In genomic region chr6:37525460-37526357, GRCh38 we compare ENCODE assay signal across 11 cellular contexts. TPM values are rescaled to one million over a fixed set of nuclear protein-coding genes. Genes with fewer than 3 reads are reported as not detected.
A peak's percentile ranks its signal among the peaks of the same experiment; 100 is the strongest.
DNase-seq lines count a peak whose midpoint lies in the region; ATAC-seq and TF ChIP-seq lines count a peak whose summit lies in the region.
"Had no signal": no experiment of that assay in that cellular context is flagged by ENCODE, and none has a peak within 500 bp of the region (broad histone marks: within the 10 kb centered on the region; RNA-seq: fewer than 3 reads in every experiment).

No MANE protein-coding gene starts in this region.

- ATAC-seq in HG03175 (IDR thresholded peaks at IDR 0.05; ENCODE audit: unreplicated experiment): no peak
- ATAC-seq: heart left ventricle had no signal

- no peaks in the 10 kb centered on the region for H3K36me3 ChIP-seq in mesendoderm (ENCODE audit: control insufficient read depth, insufficient read depth, low read length)
- H3K36me3 ChIP-seq: heart left ventricle had no signal

- H3K9me3 Mint-ChIP-seq in brain: peaks cover 0 to 10% (median 0%) of the 10 kb centered on the region in 5 experiments

- no peak overlapping the region for H2BK120ac ChIP-seq in mesendoderm (ENCODE audit: low read depth, low read length)

- H3K4me1 Mint-ChIP-seq in brain: peaks cover 46% of the 10 kb centered on the region

- H3K56ac ChIP-seq in mesendoderm (ENCODE audit: low read length): no peak overlapping the region

- H3K9ac ChIP-seq in mesendoderm (ENCODE audit: low read length): no peak overlapping the region

- no peak overlapping the region for H3K4ac ChIP-seq in mesendoderm (ENCODE audit: low read depth, low read length)

- no peak overlapping the region for H3K23ac ChIP-seq in mesendoderm (ENCODE audit: low read length)

- H3K4me1 ChIP-seq in mesendoderm (ENCODE audit: control insufficient read depth, low read depth, low read length): no peaks in the 10 kb centered on the region
- H3K4me1 ChIP-seq: heart left ventricle had no signal

- no peaks in the 10 kb centered on the region for H3K36me3 Mint-ChIP-seq in brain

- H3K27ac ChIP-seq in mesendoderm (ENCODE audit: low read depth, low read length): no peak overlapping the region
- H3K27ac ChIP-seq: heart left ventricle had no signal

- H3K4me2 ChIP-seq in mesendoderm (ENCODE audit: low read length): no peak overlapping the region

- no peaks in the 10 kb centered on the region for H3K79me1 ChIP-seq in mesendoderm (ENCODE audit: low read length)

- no peak overlapping the region for H2BK15ac ChIP-seq in mesendoderm (replicated peaks; ENCODE audit: low read depth)

- peaks cover 20% of the 10 kb centered on the region for H3K27me3 Mint-ChIP-seq in brain

- no peak overlapping the region for H3K4me3 ChIP-seq in NB4 (ENCODE audit: low read depth, low read length)
- H3K4me3 ChIP-seq in mesendoderm (ENCODE audit: low read length): no peak overlapping the region
- H3K4me3 ChIP-seq: heart left ventricle had no signal

- H3K27me3 ChIP-seq in mesendoderm (ENCODE audit: insufficient read depth, low read length, poor library complexity): no peaks in the 10 kb centered on the region

- no peak overlapping the region for H3K18ac ChIP-seq in mesendoderm (ENCODE audit: low read length)

- DNase-seq in NCI-H82 (lab: John Stamatoyannopoulos, UW): peak; percentile 32
- no peak for DNase-seq in NCI-H82 treated with DMSO at 0.1 percent for 48 hours (lab: John Stamatoyannopoulos, UW; ENCODE audit: unreplicated experiment)
- DNase-seq in NB4 (ENCODE audit: low read depth): peak; percentile 43
- peak; percentile 58 for DNase-seq in mesendoderm
- DNase-seq in HT-29 (ENCODE audit: low spot score): no peak
- DNase-seq in NCI-H2227 treated with DMSO at 0.1 percent for 48 hours (lab: John Stamatoyannopoulos, UW): no peak
- DNase-seq: GF-D8, NCI-H69 had no signal

- H4K8ac ChIP-seq in mesendoderm (ENCODE audit: low read depth, low read length): no peak overlapping the region

- H4K5ac ChIP-seq in mesendoderm (ENCODE audit: low read length): no peak overlapping the region

- peak overlapping the region in 2 of 5 experiments; percentile 8 to 58 for H3K4me3 Mint-ChIP-seq in brain

- no peak overlapping the region for H2AK5ac ChIP-seq in mesendoderm (ENCODE audit: low read length)

- H3K79me2 ChIP-seq in mesendoderm (ENCODE audit: control insufficient read depth, insufficient read depth, low read length): no peaks in the 10 kb centered on the region

- H3K27ac Mint-ChIP-seq in brain: peak overlapping the region in 4 of 5 experiments; percentile 14 to 93 (median 70)

- H2BK5ac ChIP-seq in mesendoderm (ENCODE audit: low read length): no peak overlapping the region

- no peak for TF ChIP-seq POLR2A in NB4 (IDR thresholded peaks at IDR 0.05; ENCODE audit: extremely low read depth, insufficient read length)

- no CpG with 5 or more reads among the region's 12 CpGs for WGBS in mesendoderm (ENCODE audit: extremely low coverage, insufficient coverage, low lambda C conversion rate)

- TF ChIP-seq CTCF in NB4 (IDR thresholded peaks at IDR 0.05; ENCODE audit: low read depth, low read length): no peak
- TF ChIP-seq CTCF in brain (conservative IDR thresholded peaks at IDR 0.05): no peak

RNA-seq across cellular contexts. Expression of gene CCDC167, which starts 26.0 kb away (rescaled TPM):
- 233 TPM for polyA plus RNA-seq in brain (ENCODE audit: insufficient read depth, low read depth, low replicate concordance)
- 27.6 TPM for polyA plus RNA-seq in mesendoderm (2013, experiment 1 of 2)
- polyA plus RNA-seq in mesendoderm (2013, experiment 2 of 2): 28.0 TPM
- 29.9 and 35.7 TPM in 2 replicates for total RNA-seq in HT-29 (2014; rRNA removed; shearing (Covaris generic))

Comparison
In these comparisons a context has a peak if more than half of its experiments do, and no peak if none do; other contexts are left out.
1. DNase-seq: peak in NCI-H82 (single experiment), NB4 (single experiment) and mesendoderm (single experiment); none in NCI-H82 treated with DMSO at 0.1 percent for 48 hours (single experiment), HT-29 (single experiment) and NCI-H2227 treated with DMSO at 0.1 percent for 48 hours (single experiment).